In the genomic region with DNA sequence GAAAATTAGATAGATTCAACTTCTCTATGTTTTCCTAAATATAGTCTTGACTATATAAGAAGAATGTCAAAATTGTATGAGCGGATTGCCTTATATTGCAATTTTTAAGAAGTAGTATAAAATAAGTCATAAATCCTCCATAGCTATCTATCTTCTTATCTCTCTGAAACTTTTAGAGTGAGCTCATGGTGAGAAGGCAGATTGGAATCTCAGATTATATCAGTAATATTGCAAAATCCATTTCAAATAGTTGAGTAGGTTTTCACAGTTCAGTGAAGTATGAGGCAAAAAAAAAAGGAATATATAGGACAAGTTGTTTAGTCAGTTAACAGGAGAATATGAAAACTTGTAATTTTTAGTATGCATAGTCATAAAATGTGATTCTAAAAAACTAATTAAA, we compare ENCODE assay signal across 28 cellular contexts.
DNase-seq lines count a peak whose midpoint lies in the region; ATAC-seq and TF ChIP-seq lines count a peak whose summit lies in the region.
"Had no signal": no experiment of that assay in that cellular context is flagged by ENCODE, and none has a peak within 500 bp of the region (broad histone marks: within the 10 kb centered on the region; RNA-seq: fewer than 3 reads in every experiment).

No MANE protein-coding gene starts in this region.

- peak; percentile 35 for ATAC-seq in naive thymus-derived CD4-positive, alpha-beta T cell
- ATAC-seq: activated naive CD4-positive, alpha-beta T cell treated with anti-CD3 and anti-CD28 coated beads, Interleukin-2, amount 50 U/mL, for 72 hours; activated T-helper 17 cell treated with anti-CD3 and anti-CD28 coated beads, Interleukin-2, amount 50 U/mL, for 72 hours; GM23338; pancreas; stimulated activated naive CD8-positive, alpha-beta T cell treated with anti-CD3 and anti-CD28 coated beads, Interleukin-15, Interleukin-2, amounts not matched to agents 100 U/mL and 50 U/mL, for 24 hours had no signal

- CTCF ChIA-PET in naive thymus-derived CD4-positive, alpha-beta T cell (lab: Charles Lee): no interaction called here
- CTCF ChIA-PET in OCI-LY7 (lab: Charles Lee; ENCODE audit: unreplicated experiment): no interaction called here

- no peaks in the 10 kb centered on the region for H3K79me2 ChIP-seq in OCI-LY7 (ENCODE audit: insufficient read depth, low read depth, low read length)
- H3K79me2 ChIP-seq: hepatocyte had no signal

- H3K36me3 ChIP-seq in naive thymus-derived CD4-positive, alpha-beta T cell (ENCODE audit: control insufficient read depth in 2 of 3, insufficient read depth in 3 of 3, low read length in 3 of 3): no peaks in the 10 kb centered on the region
- no peaks in the 10 kb centered on the region for H3K36me3 ChIP-seq in OCI-LY7 (ENCODE audit: insufficient read depth, low read length)
- H3K36me3 ChIP-seq: left ventricle myocardium inferior, pancreas, right atrium auricular region had no signal

- no TSS peak for BruUV-seq in OCI-LY7 (replicated peaks; lab: Mats Ljungman, UMichigan)

- H3K9me2 ChIP-seq in OCI-LY7 (ENCODE audit: insufficient read depth, low read length): no peaks in the 10 kb centered on the region

- H3K4me1 Mint-ChIP-seq in naive thymus-derived CD4-positive, alpha-beta T cell: peaks cover 0 to 7% (median 0%) of the 10 kb centered on the region in 7 donors
- H3K4me1 Mint-ChIP-seq: activated T-helper 17 cell treated with anti-CD3 and anti-CD28 coated beads, Interleukin-2, amount 50 U/mL, for 72 hours; GM23338 had no signal

- POLR2A ChIA-PET in naive thymus-derived CD4-positive, alpha-beta T cell (lab: Charles Lee): no interaction called here
- POLR2A ChIA-PET in OCI-LY7 (lab: Charles Lee): interaction anchor here (0.7 kb wide), 1 partner anchor 74 kb away, joined by 3 read pairs; no protein-coding TSS in a partner anchor

- no peaks in the 10 kb centered on the region for H3K27me3 ChIP-seq in naive thymus-derived CD4-positive, alpha-beta T cell (ENCODE audit: control insufficient read depth in 2 of 2, insufficient read depth in 2 of 2, low read length in 2 of 2)
- H3K27me3 ChIP-seq: hepatocyte, pancreas, right atrium auricular region had no signal

- no peaks in the 10 kb centered on the region for H4K20me1 ChIP-seq in OCI-LY7 (ENCODE audit: insufficient read depth, low read length)

- H2AFZ ChIP-seq in OCI-LY7 (ENCODE audit: low read length): no peak overlapping the region
- H2AFZ ChIP-seq: GM23338, hepatocyte had no signal

- DNase-seq in EH (ENCODE audit: low read depth): peak; percentile 29
- peak; percentile 29 for DNase-seq in M059J (ENCODE audit: low read depth)
- DNase-seq in choroid plexus epithelial cell (ENCODE audit: low read depth): peak; percentile 79
- no peak for DNase-seq in naive thymus-derived CD4-positive, alpha-beta T cell
- DNase-seq in D341Med (ENCODE audit: low spot score): no peak
- DNase-seq in NCI-H187 (lab: John Stamatoyannopoulos, UW): no peak
- DNase-seq in OCI-LY7 (ENCODE audit: low spot score): no peak
- DNase-seq in SKM-1 (lab: John Stamatoyannopoulos, UW; ENCODE audit: unreplicated experiment): no peak
- DNase-seq: activated CD4-positive, alpha-beta memory T cell treated with anti-CD3 and anti-CD28 coated beads for 36 hours; activated CD4-positive, CD25-positive, alpha-beta regulatory T cell; activated CD8-positive, alpha-beta memory T cell treated with anti-CD3 and anti-CD28 coated beads, Interleukin-2, amount 50 U/mL, for 48 hours; Karpas-422; left ventricle myocardium inferior; midbrain; natural killer cell; NCI-H1092 treated with DMSO at 0.1 percent for 48 hours; NCI-H1930; NCI-H82; pancreas; stimulated activated CD4-positive, alpha-beta T cell treated with anti-CD3 and anti-CD28 coated beads, Interleukin-12 subunit alpha, Interleukin-12 subunit beta, amount 100 ng/mL, for 4 hours; stimulated activated CD4-positive, alpha-beta T cell treated with anti-CD3 and anti-CD28 coated beads, Interleukin-4, amount 100 ng/mL, for 4 hours; stimulated activated naive CD8-positive, alpha-beta T cell treated with anti-CD3 and anti-CD28 coated beads, Interleukin-15, Interleukin-2, amounts not matched to agents 100 U/mL and 50 U/mL, for 24 hours had no signal

- TF ChIP-seq CTCF in choroid plexus epithelial cell (conservative IDR thresholded peaks at IDR 0.05; ENCODE audit: low read depth, low read length) (no peak), OCI-LY7 (conservative IDR thresholded peaks at IDR 0.05; ENCODE audit: low read length) (no peak)

- H3K4me2 ChIP-seq in OCI-LY7 (ENCODE audit: low read length): no peak overlapping the region
- H3K4me2 ChIP-seq: GM23338, hepatocyte had no signal

- H3K27ac ChIP-seq in naive thymus-derived CD4-positive, alpha-beta T cell (ENCODE audit: low read depth, low read length): no peak overlapping the region
- H3K27ac ChIP-seq in OCI-LY7 (ENCODE audit: low read depth, low read length, poor library complexity, severe bottlenecking): no peak overlapping the region
- H3K27ac ChIP-seq: epithelial cell of prostate, hepatocyte, left ventricle myocardium inferior, pancreas, right atrium auricular region had no signal

- intact Hi-C loops in naive thymus-derived CD4-positive, alpha-beta T cell (cut with micrococcal nuclease): loop anchor here in 1 of 2 donors (10.0 kb wide), 1 partner anchor 353 kb away; no protein-coding TSS in a partner anchor
- intact Hi-C loops in OCI-LY7 (cut with micrococcal nuclease; ENCODE audit: unreplicated experiment): no loop called here

- H3K9me3 Mint-ChIP-seq in naive thymus-derived CD4-positive, alpha-beta T cell: no peaks in the 10 kb centered on the region
- H3K9me3 Mint-ChIP-seq: activated CD4-positive, alpha-beta memory T cell treated with anti-CD3 and anti-CD28 coated beads for 36 hours; activated naive CD4-positive, alpha-beta T cell treated with anti-CD3 and anti-CD28 coated beads, Interleukin-2, amount 50 U/mL, for 72 hours; activated T-helper 17 cell treated with anti-CD3 and anti-CD28 coated beads, Interleukin-2, amount 50 U/mL, for 72 hours; natural killer cell had no signal

- no peaks in the 10 kb centered on the region for H3K36me3 Mint-ChIP-seq in naive thymus-derived CD4-positive, alpha-beta T cell
- H3K36me3 Mint-ChIP-seq: activated CD4-positive, alpha-beta memory T cell treated with anti-CD3 and anti-CD28 coated beads for 36 hours; activated naive CD4-positive, alpha-beta T cell treated with anti-CD3 and anti-CD28 coated beads, Interleukin-2, amount 50 U/mL, for 72 hours; natural killer cell had no signal

- H3K9me3 ChIP-seq in naive thymus-derived CD4-positive, alpha-beta T cell (ENCODE audit: control insufficient read depth in 2 of 3, low read length in 3 of 3): no peaks in the 10 kb centered on the region
- no peaks in the 10 kb centered on the region for H3K9me3 ChIP-seq in OCI-LY7 (ENCODE audit: low read length)
- H3K9me3 ChIP-seq: pancreas, right atrium auricular region had no signal

- no peak overlapping the region for H3K4me3 Mint-ChIP-seq in naive thymus-derived CD4-positive, alpha-beta T cell
- H3K4me3 Mint-ChIP-seq: activated CD4-positive, alpha-beta memory T cell treated with anti-CD3 and anti-CD28 coated beads for 36 hours; activated T-helper 17 cell treated with anti-CD3 and anti-CD28 coated beads, Interleukin-2, amount 50 U/mL, for 72 hours; GM23338; natural killer cell had no signal

- no peak overlapping the region for H3K27ac Mint-ChIP-seq in naive thymus-derived CD4-positive, alpha-beta T cell
- H3K27ac Mint-ChIP-seq: activated CD4-positive, alpha-beta memory T cell treated with anti-CD3 and anti-CD28 coated beads for 36 hours; activated naive CD4-positive, alpha-beta T cell treated with anti-CD3 and anti-CD28 coated beads, Interleukin-2, amount 50 U/mL, for 72 hours; activated T-helper 17 cell treated with anti-CD3 and anti-CD28 coated beads, Interleukin-2, amount 50 U/mL, for 72 hours; GM23338; natural killer cell had no signal

- peaks cover 0 to 10% (median 0%) of the 10 kb centered on the region in 5 donors for H3K27me3 Mint-ChIP-seq in naive thymus-derived CD4-positive, alpha-beta T cell
- H3K27me3 Mint-ChIP-seq: activated CD4-positive, alpha-beta memory T cell treated with anti-CD3 and anti-CD28 coated beads for 36 hours; activated T-helper 17 cell treated with anti-CD3 and anti-CD28 coated beads, Interleukin-2, amount 50 U/mL, for 72 hours had no signal

- H3K4me3 ChIP-seq in choroid plexus epithelial cell (ENCODE audit: low read depth, low read length): no peak overlapping the region
- H3K4me3 ChIP-seq in naive thymus-derived CD4-positive, alpha-beta T cell (ENCODE audit: low read length): no peak overlapping the region
- no peak overlapping the region for H3K4me3 ChIP-seq in OCI-LY7 (ENCODE audit: low read depth, low read length, poor library complexity, severe bottlenecking)
- H3K4me3 ChIP-seq: GM23338, hepatocyte, left ventricle myocardium inferior, pancreas, right atrium auricular region had no signal

- no peaks in the 10 kb centered on the region for H3K4me1 ChIP-seq in naive thymus-derived CD4-positive, alpha-beta T cell (ENCODE audit: control insufficient read depth in 2 of 2, insufficient read depth in 2 of 2, low read length in 2 of 2)
- no peaks in the 10 kb centered on the region for H3K4me1 ChIP-seq in OCI-LY7 (ENCODE audit: insufficient read depth, low read length, poor library complexity, severe bottlenecking)
- H3K4me1 ChIP-seq: left ventricle myocardium inferior, pancreas, right atrium auricular region had no signal

Comparison
In these comparisons a context has a peak if more than half of its experiments do, and no peak if none do; other contexts are left out.
1. DNase-seq: peak in EH (single experiment), M059J (single experiment) and choroid plexus epithelial cell (single experiment); none in naive thymus-derived CD4-positive, alpha-beta T cell (0 of 9), D341Med (single experiment), NCI-H187 (0 of 2), OCI-LY7 (single experiment) and SKM-1 (single experiment).